8 cellular contexts compared by ENCODE assay signal in the genomic region with DNA sequence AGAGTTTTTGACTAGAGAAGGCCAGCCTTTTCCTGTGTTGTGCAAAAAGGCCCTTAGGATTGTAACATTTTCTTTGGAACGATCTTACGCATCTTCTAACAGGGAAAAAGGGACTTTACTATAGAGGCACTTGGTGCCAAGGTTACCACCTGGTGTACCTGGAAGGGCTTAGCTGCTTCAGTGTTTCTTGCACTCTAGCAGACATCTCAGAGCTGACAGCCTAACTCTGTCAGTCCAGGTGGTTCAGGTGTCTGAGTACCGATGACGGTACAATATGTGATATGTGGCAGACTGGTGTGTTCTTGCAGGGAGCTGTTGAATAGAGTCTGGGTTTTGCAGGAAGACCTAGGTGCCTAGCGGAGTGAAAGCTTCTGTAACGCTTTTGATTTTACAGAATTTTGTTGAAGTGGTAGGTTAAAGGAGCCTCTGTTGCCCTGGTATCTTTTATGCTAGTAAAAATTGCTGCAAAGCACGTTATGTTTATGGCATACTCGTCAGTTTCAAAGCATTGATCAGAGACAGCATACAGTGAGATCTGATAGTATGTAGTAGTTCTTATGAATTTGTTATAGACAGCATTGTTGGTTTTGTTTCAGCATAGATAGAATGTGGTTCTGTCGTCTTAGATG. TPM values are rescaled to one million over a fixed set of nuclear protein-coding genes. Genes with fewer than 3 reads are reported as not detected.
DNase-seq lines count a peak whose midpoint lies in the region; ATAC-seq and TF ChIP-seq lines count a peak whose summit lies in the region.

No MANE protein-coding gene starts in this region.

- no peak for ATAC-seq in HG03460 (IDR thresholded peaks at IDR 0.05; ENCODE audit: unreplicated experiment)

- H3K9me3 ChIP-seq in mononuclear cell (ENCODE audit: low read depth, low read length) = no peaks in the 10 kb centered on the region

- DNase-seq in activated T-cell treated with anti-CD3 and anti-CD28 coated beads for 24 hours (ENCODE audit: low read depth) (peak; percentile 2), activated T-cell treated with anti-CD3 and anti-CD28 coated beads for 4 hours (no peak), OCI-M1 (lab: John Stamatoyannopoulos, UW) (peak; percentile 69), choroid plexus epithelial cell (ENCODE audit: low read depth) (no peak), DMS114 treated with DMSO at 0.1 percent for 48 hours (lab: John Stamatoyannopoulos, UW; ENCODE audit: unreplicated experiment) (no peak), SKM-1 (lab: John Stamatoyannopoulos, UW; ENCODE audit: unreplicated experiment) (no peak)

- H3K4me1 ChIP-seq in mononuclear cell (ENCODE audit: insufficient read depth, low read length) = peaks cover 19% of the 10 kb centered on the region

- H3K4me3 ChIP-seq in choroid plexus epithelial cell (ENCODE audit: low read depth, low read length) (peak overlapping the region; percentile 82), mononuclear cell (ENCODE audit: low read length) (peak overlapping the region; percentile 77)

- no peak for TF ChIP-seq CTCF in choroid plexus epithelial cell (conservative IDR thresholded peaks at IDR 0.05; ENCODE audit: low read depth, low read length)

- H3K27me3 ChIP-seq in mononuclear cell (ENCODE audit: insufficient read depth, low read length) = peaks cover 61% of the 10 kb centered on the region

RNA-seq across cellular contexts. Expression of a gene that starts 1.4 kb away (rescaled TPM):
- 4.1 TPM for total RNA-seq in mononuclear cell

Comparison
In these comparisons a context has a peak if more than half of its experiments do, and no peak if none do; other contexts are left out.
1. DNase-seq: peak in activated T-cell treated with anti-CD3 and anti-CD28 coated beads for 24 hours (single experiment) and OCI-M1 (single experiment); none in activated T-cell treated with anti-CD3 and anti-CD28 coated beads for 4 hours (single experiment), choroid plexus epithelial cell (single experiment), DMS114 treated with DMSO at 0.1 percent for 48 hours (single experiment) and SKM-1 (single experiment).